In genomic region chr6:116268589-116269293, GRCh38 we compare ENCODE assay signal across 8 cellular contexts. TPM values are rescaled to one million over a fixed set of nuclear protein-coding genes. Genes with fewer than 3 reads are reported as not detected.
DNase-seq lines count a peak whose midpoint lies in the region; ATAC-seq and TF ChIP-seq lines count a peak whose summit lies in the region.

No MANE protein-coding gene starts in this region.

- H3K9me3 Mint-ChIP-seq in activated naive CD8-positive, alpha-beta T cell treated with anti-CD3 and anti-CD28 coated beads, Interleukin-2, amount 10 ng/mL, durations not matched to agents 7 days and 5 days = peaks cover 5% of the 10 kb centered on the region
- H3K9me3 Mint-ChIP-seq in stimulated activated naive B cell treated with anti-CD40 and anti-IgM and Interleukin-4, amounts not matched to agents 10 μg/mL and 1 μg/mL and 100 μg/mL, for 72 hours = peaks cover 2 to 4% of the 10 kb centered on the region in 2 donors

- H3K27ac ChIP-seq in left ventricle myocardium inferior (replicated peaks) = no peak overlapping the region

- peak; percentile 80 for TF ChIP-seq CTCF in left ventricle myocardium inferior (IDR thresholded peaks at IDR 0.05; ENCODE audit: borderline replicate concordance)

- DNase-seq in D341Med (ENCODE audit: low spot score) = peak; percentile 52
- peak; percentile 9 for DNase-seq in GM19240 (ENCODE audit: insufficient read length, low spot score)
- peak; percentile 69 for DNase-seq in NCI-H2227 treated with DMSO at 0.1 percent for 48 hours (lab: John Stamatoyannopoulos, UW)
- no peak for DNase-seq in activated naive CD8-positive, alpha-beta T cell treated with anti-CD3 and anti-CD28 coated beads, Interleukin-2, amount 10 ng/mL, durations not matched to agents 7 days and 5 days
- no peak for DNase-seq in left ventricle myocardium inferior
- no peak for DNase-seq in stimulated activated naive B cell treated with anti-CD40 and anti-IgM and Interleukin-4, amounts not matched to agents 10 μg/mL and 1 μg/mL and 100 μg/mL, for 72 hours
- DNase-seq in ureter (ENCODE audit: low spot score) = no peak

- POLR2A ChIA-PET in activated naive CD8-positive, alpha-beta T cell treated with anti-CD3 and anti-CD28 coated beads, Interleukin-2, amount 10 ng/mL, durations not matched to agents 7 days and 5 days (lab: Charles Lee) = interaction anchor here (2.4 kb wide), 1 partner anchor 11 kb away, joined by 14 read pairs; the partner anchor contains the start of gene TSPYL1

- intact Hi-C loops in left ventricle myocardium inferior (cut with micrococcal nuclease) = no loop called here

- H3K27me3 Mint-ChIP-seq in activated naive CD8-positive, alpha-beta T cell treated with anti-CD3 and anti-CD28 coated beads, Interleukin-2, amount 10 ng/mL, durations not matched to agents 7 days and 5 days = no peaks in the 10 kb centered on the region
- H3K27me3 Mint-ChIP-seq in stimulated activated naive B cell treated with anti-CD40 and anti-IgM and Interleukin-4, amounts not matched to agents 10 μg/mL and 1 μg/mL and 100 μg/mL, for 72 hours = no peaks in the 10 kb centered on the region

- H3K9me3 ChIP-seq in left ventricle myocardium inferior (replicated peaks) = peaks cover 3% of the 10 kb centered on the region

- no peaks in the 10 kb centered on the region for H3K27me3 ChIP-seq in left ventricle myocardium inferior (ENCODE audit: low read depth)

- H3K36me3 ChIP-seq in left ventricle myocardium inferior = peaks cover 14% of the 10 kb centered on the region

- no peak overlapping the region for H3K4me3 Mint-ChIP-seq in activated naive CD8-positive, alpha-beta T cell treated with anti-CD3 and anti-CD28 coated beads, Interleukin-2, amount 10 ng/mL, durations not matched to agents 7 days and 5 days
- H3K4me3 Mint-ChIP-seq in stimulated activated naive B cell treated with anti-CD40 and anti-IgM and Interleukin-4, amounts not matched to agents 10 μg/mL and 1 μg/mL and 100 μg/mL, for 72 hours = no peak overlapping the region

- no peak overlapping the region for H3K4me3 ChIP-seq in left ventricle myocardium inferior

- H3K27ac Mint-ChIP-seq in activated naive CD8-positive, alpha-beta T cell treated with anti-CD3 and anti-CD28 coated beads, Interleukin-2, amount 10 ng/mL, durations not matched to agents 7 days and 5 days = no peak overlapping the region
- H3K27ac Mint-ChIP-seq in stimulated activated naive B cell treated with anti-CD40 and anti-IgM and Interleukin-4, amounts not matched to agents 10 μg/mL and 1 μg/mL and 100 μg/mL, for 72 hours = no peak overlapping the region

- peaks cover 8% of the 10 kb centered on the region for H3K4me1 Mint-ChIP-seq in activated naive CD8-positive, alpha-beta T cell treated with anti-CD3 and anti-CD28 coated beads, Interleukin-2, amount 10 ng/mL, durations not matched to agents 7 days and 5 days
- H3K4me1 Mint-ChIP-seq in stimulated activated naive B cell treated with anti-CD40 and anti-IgM and Interleukin-4, amounts not matched to agents 10 μg/mL and 1 μg/mL and 100 μg/mL, for 72 hours = peaks cover 11 to 24% of the 10 kb centered on the region in 2 donors

- peaks cover 32% of the 10 kb centered on the region for H3K4me1 ChIP-seq in left ventricle myocardium inferior

- ATAC-seq in HG03159 (IDR thresholded peaks at IDR 0.05; ENCODE audit: unreplicated experiment) = peak; percentile 83
- ATAC-seq in activated naive CD8-positive, alpha-beta T cell treated with anti-CD3 and anti-CD28 coated beads, Interleukin-2, amount 10 ng/mL, durations not matched to agents 7 days and 5 days (ENCODE audit: low read depth) = peak; percentile 56
- ATAC-seq in stimulated activated naive B cell treated with anti-CD40 and anti-IgM and Interleukin-4, amounts not matched to agents 10 μg/mL and 1 μg/mL and 100 μg/mL, for 72 hours (replicated peaks) = peak; percentile 71 to 85

- H3K36me3 Mint-ChIP-seq in activated naive CD8-positive, alpha-beta T cell treated with anti-CD3 and anti-CD28 coated beads, Interleukin-2, amount 10 ng/mL, durations not matched to agents 7 days and 5 days = peaks cover 26% of the 10 kb centered on the region
- peaks cover 22 to 30% of the 10 kb centered on the region in 2 donors for H3K36me3 Mint-ChIP-seq in stimulated activated naive B cell treated with anti-CD40 and anti-IgM and Interleukin-4, amounts not matched to agents 10 μg/mL and 1 μg/mL and 100 μg/mL, for 72 hours

RNA-seq across cellular contexts. Expression of gene TSPYL1, which starts 11.0 kb away (rescaled TPM):
- total RNA-seq in activated naive CD8-positive, alpha-beta T cell treated with anti-CD3 and anti-CD28 coated beads, Interleukin-2, amount 10 ng/mL, durations not matched to agents 7 days and 5 days = 10 to 100 TPM; 59.9 to 66.8 TPM
- total RNA-seq in left ventricle myocardium inferior (89.5 TPM), ureter (118 TPM)

RNA-seq across cellular contexts. Expression of gene TSPYL4, which starts 14.9 kb away (rescaled TPM):
- 10 to 100 TPM; 19.2 to 19.4 TPM for total RNA-seq in activated naive CD8-positive, alpha-beta T cell treated with anti-CD3 and anti-CD28 coated beads, Interleukin-2, amount 10 ng/mL, durations not matched to agents 7 days and 5 days
- total RNA-seq in left ventricle myocardium inferior (30.5 TPM), ureter (26.1 TPM)

Comparison
In these comparisons a context has a peak if more than half of its experiments do, and no peak if none do; other contexts are left out.
1. DNase-seq: peak in D341Med (single experiment), GM19240 (single experiment) and NCI-H2227 treated with DMSO at 0.1 percent for 48 hours (single experiment); none in activated naive CD8-positive, alpha-beta T cell treated with anti-CD3 and anti-CD28 coated beads, Interleukin-2, amount 10 ng/mL, durations not matched to agents 7 days and 5 days (single experiment), left ventricle myocardium inferior (single experiment), stimulated activated naive B cell treated with anti-CD40 and anti-IgM and Interleukin-4, amounts not matched to agents 10 μg/mL and 1 μg/mL and 100 μg/mL, for 72 hours (single experiment) and ureter (single experiment).
2. Peak in every context shown above with its lines, with median percentiles within 50 percentile points of each other: ATAC-seq.